ENCODE assay signal across 9 cellular contexts in the genomic region with DNA sequence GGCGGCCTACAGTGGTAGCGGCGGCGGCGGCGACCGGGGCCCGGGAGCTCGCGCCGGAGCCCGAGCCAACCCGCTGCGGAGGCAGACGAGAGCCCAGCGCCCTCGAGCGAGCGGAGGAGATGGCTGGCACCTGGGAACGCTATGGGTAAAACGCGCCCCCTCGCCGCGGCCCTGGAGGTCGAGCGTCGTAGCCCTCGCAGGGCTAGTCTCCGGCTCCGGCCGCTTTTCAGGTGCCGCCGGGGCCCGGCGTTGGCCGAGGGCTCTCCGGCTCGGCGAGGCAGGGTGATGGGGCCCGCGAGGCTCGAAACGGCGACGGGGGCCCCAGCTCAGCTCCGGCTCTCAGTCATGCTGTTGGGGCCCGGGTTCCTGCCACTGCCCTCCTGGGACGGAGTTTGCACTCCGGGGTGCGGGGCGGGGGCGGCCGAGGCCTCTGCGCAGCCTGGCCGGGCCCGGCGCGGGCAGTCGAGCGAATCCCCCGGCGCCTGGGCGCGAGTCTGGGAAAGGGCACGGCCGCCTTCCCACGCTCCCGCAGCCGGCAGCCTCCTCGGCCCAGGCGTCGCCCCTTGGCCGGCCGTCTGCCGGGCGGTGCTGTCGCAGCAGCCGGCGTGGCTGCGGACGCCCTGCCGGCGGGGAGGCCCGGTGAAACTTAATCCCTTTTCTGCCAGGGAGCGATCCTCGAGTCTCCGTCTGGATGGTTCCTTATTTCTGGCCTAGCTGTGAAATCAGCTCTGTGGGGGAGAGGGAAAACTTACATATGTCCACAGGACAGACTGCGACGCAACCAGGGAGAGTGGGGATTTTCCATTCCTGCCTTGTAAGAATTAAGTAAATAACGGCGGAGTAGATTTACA. TPM values are rescaled to one million over a fixed set of nuclear protein-coding genes. Genes with fewer than 3 reads are reported as not detected.
DNase-seq lines count a peak whose midpoint lies in the region; ATAC-seq, FAIRE-seq and TF ChIP-seq lines count a peak whose summit lies in the region.
"Had no signal": no experiment of that assay in that cellular context is flagged by ENCODE, and none has a peak within 500 bp of the region (broad histone marks: within the 10 kb centered on the region; RNA-seq: fewer than 3 reads in every experiment).

No MANE protein-coding gene starts in this region.

- H2AK5ac ChIP-seq in neuronal stem cell (ENCODE audit: low read depth, low read length): no peak overlapping the region

- peak; percentile 9 for DNase-seq in GM12865 (ENCODE audit: low read depth)
- DNase-seq in NCI-H69 (lab: John Stamatoyannopoulos, UW): peak; percentile 43
- peak; percentile 17 for DNase-seq in activated gamma-delta T cell treated with Interleukin-2 at 50 U/mL for 16 hours
- peak; percentile 22 to 44 for DNase-seq in frontal cortex (ENCODE audit: low spot score in 2 of 2)
- DNase-seq in neuronal stem cell (ENCODE audit: low spot score): peak; percentile 36
- DNase-seq in upper lobe of right lung: peak; percentile 74

- no peak overlapping the region for H2BK120ac ChIP-seq in neuronal stem cell (ENCODE audit: low read depth, low read length)

- no peak overlapping the region for H3K14ac ChIP-seq in neuronal stem cell (ENCODE audit: low read length)

- no peak overlapping the region for H2BK5ac ChIP-seq in neuronal stem cell (ENCODE audit: low read length)

- no peak overlapping the region for H3K4ac ChIP-seq in neuronal stem cell (ENCODE audit: low read length)

- H4K8ac ChIP-seq in neuronal stem cell (ENCODE audit: low read depth, low read length): no peak overlapping the region

- FAIRE-seq in frontal cortex (lab: Jason Lieb, UNC): no peak

- no peak overlapping the region for H2BK12ac ChIP-seq in neuronal stem cell (ENCODE audit: low read length)

- no peaks in the 10 kb centered on the region for H3K79me1 ChIP-seq in neuronal stem cell (ENCODE audit: low read depth, low read length)

- H3K9me3 ChIP-seq in neuronal stem cell (replicated peaks in 1 of 2; ENCODE audit: control insufficient read depth in 2 of 2, insufficient read depth in 1 of 2, low read depth in 1 of 2, low read length in 2 of 2) (no peaks in the 10 kb centered on the region), upper lobe of right lung (no peaks in the 10 kb centered on the region)

- H3K18ac ChIP-seq in neuronal stem cell (ENCODE audit: low read length): peak overlapping the region; percentile 17

- H4K91ac ChIP-seq in neuronal stem cell (ENCODE audit: low read depth, low read length, poor library complexity): no peak overlapping the region

- H2BK15ac ChIP-seq in neuronal stem cell (ENCODE audit: low read length): no peak overlapping the region

- H3K4me1 ChIP-seq in neuronal stem cell (ENCODE audit: control insufficient read depth in 2 of 2, insufficient read depth in 1 of 2, low read depth in 1 of 2, low read length in 2 of 2): no peaks in the 10 kb centered on the region
- H3K4me1 ChIP-seq in upper lobe of right lung: no peaks in the 10 kb centered on the region

- TF ChIP-seq CTCF in GM12865 (IDR thresholded peaks at IDR 0.05; ENCODE audit: insufficient read depth, low read depth, low read length, missing control alignments) (no peak), upper lobe of right lung (IDR thresholded peaks at IDR 0.05) (no peak)

- H3K4me3 ChIP-seq in GM12865 (ENCODE audit: low read depth, low read length) (peak overlapping the region; percentile 25; the same call in 1 of the 2 replicates), neuronal stem cell (ENCODE audit: low read length in 2 of 2) (peak overlapping the region; percentile 26 to 78), upper lobe of right lung (peak overlapping the region; percentile 60)

- H3K36me3 ChIP-seq in neuronal stem cell (replicated peaks in 1 of 2; ENCODE audit: control insufficient read depth in 2 of 2, insufficient read depth in 2 of 2, low read length in 2 of 2): no peaks in the 10 kb centered on the region
- no peaks in the 10 kb centered on the region for H3K36me3 ChIP-seq in upper lobe of right lung

- H2AFZ ChIP-seq in neuronal stem cell (ENCODE audit: low read length): peak overlapping the region; percentile 87

- H3K27ac ChIP-seq in neuronal stem cell (replicated peaks; ENCODE audit: low read length) (no peak overlapping the region), upper lobe of right lung (peak overlapping the region; percentile 89)

- intact Hi-C loops in upper lobe of right lung (cut with DNase I): no loop called here

- no peak overlapping the region for H3K9ac ChIP-seq in neuronal stem cell (ENCODE audit: low read depth, low read length, poor library complexity)

- H3K27me3 ChIP-seq in neuronal stem cell (ENCODE audit: control insufficient read depth in 3 of 3, insufficient read depth in 3 of 3, low read depth in 1 of 3, low read length in 3 of 3): peaks cover 0 to 50% (median 2%) of the 10 kb centered on the region in 3 experiments
- H3K27me3 ChIP-seq in upper lobe of right lung: no peaks in the 10 kb centered on the region

- WGBS in neuronal stem cell (ENCODE audit: extremely low coverage in 2 of 2, insufficient read length in 2 of 2, insufficient replicate concordance in 1 of 2), 2 donors: no CpG with 5 or more reads among the region's 92 CpGs

- peak overlapping the region; percentile 66 for H3K4me2 ChIP-seq in neuronal stem cell (ENCODE audit: insufficient read depth, low read length, poor library complexity, severe bottlenecking)

- no peak overlapping the region for H3K23ac ChIP-seq in neuronal stem cell (ENCODE audit: low read depth, low read length, poor library complexity)

- ATAC-seq in HG02759 (IDR thresholded peaks at IDR 0.05; ENCODE audit: unreplicated experiment) (peak; percentile 63), upper lobe of right lung (peak; percentile 77), GM18519 (IDR thresholded peaks at IDR 0.05; ENCODE audit: low FRiP score, unreplicated experiment) (no peak)

RNA-seq across cellular contexts. Expression of a gene that starts 0.8 kb away (rescaled TPM):
- 12.6 TPM for total RNA-seq in frontal cortex
- 1.5 TPM for polyA plus RNA-seq in neuronal stem cell (2013, experiment 1 of 2)
- 1.7 TPM for polyA plus RNA-seq in neuronal stem cell (2013, experiment 2 of 2)
- total RNA-seq in upper lobe of right lung: 25.2 TPM

RNA-seq across cellular contexts. Expression of a gene that starts 49.0 kb away (rescaled TPM):
- not detected for total RNA-seq in frontal cortex
- not detected for polyA plus RNA-seq in neuronal stem cell (2013, experiment 1 of 2)
- polyA plus RNA-seq in neuronal stem cell (2013, experiment 2 of 2): not detected
- not detected for total RNA-seq in upper lobe of right lung
- total RNA-seq: dermis microvascular lymphatic vessel endothelial cell had no signal

RNA-seq across cellular contexts. Expression of a gene that starts 50.9 kb away (rescaled TPM):
- total RNA-seq in frontal cortex (46.5 TPM), upper lobe of right lung (317 TPM)
- polyA plus RNA-seq in neuronal stem cell (2013, experiment 1 of 2): 33.5 TPM
- 31.5 TPM for polyA plus RNA-seq in neuronal stem cell (2013, experiment 2 of 2)

Comparison
In these comparisons a context has a peak if more than half of its experiments do, and no peak if none do; other contexts are left out.
1. DNase-seq: peak in every context shown above with its lines; median percentile 74 in upper lobe of right lung; 43 in NCI-H69; 36 in neuronal stem cell; 33 in frontal cortex; 17 in activated gamma-delta T cell treated with Interleukin-2 at 50 U/mL for 16 hours; 9 in GM12865.